10 cellular contexts compared by ENCODE assay signal in genomic region chr2:57882895-57883515, GRCh38.
DNase-seq lines count a peak whose midpoint lies in the region; ATAC-seq, FAIRE-seq and TF ChIP-seq lines count a peak whose summit lies in the region.
"Had no signal": no experiment of that assay in that cellular context is flagged by ENCODE, and none has a peak within 500 bp of the region (broad histone marks: within the 10 kb centered on the region; RNA-seq: fewer than 3 reads in every experiment).

No MANE protein-coding gene starts in this region.

- H3K27me3 ChIP-seq in body of pancreas (no peaks in the 10 kb centered on the region), pancreas (no peaks in the 10 kb centered on the region), tibial nerve (no peaks in the 10 kb centered on the region)

- H3K27ac ChIP-seq in body of pancreas (no peak overlapping the region), pancreas (peak overlapping the region in 1 of 4 donors; percentile 10), tibial nerve (no peak overlapping the region)
- H3K27ac ChIP-seq: lower lobe of right lung had no signal

- no peak for FAIRE-seq in pancreas (lab: Jason Lieb, UNC)

- TF ChIP-seq CTCF in body of pancreas (IDR thresholded peaks at IDR 0.05) (peak in 1 of 7 experiments; percentile 14), pancreas (IDR thresholded peaks at IDR 0.05) (no peak), tibial nerve (IDR thresholded peaks at IDR 0.05) (no peak)

- TF ChIP-seq EP300 in tibial nerve (IDR thresholded peaks at IDR 0.05): no peak

- H3K36me3 ChIP-seq in body of pancreas (replicated peaks in 1 of 2; ENCODE audit: insufficient read depth in 1 of 2, low read depth in 2 of 2) (no peaks in the 10 kb centered on the region), pancreas (no peaks in the 10 kb centered on the region), tibial nerve (no peaks in the 10 kb centered on the region)
- H3K36me3 ChIP-seq: lower lobe of right lung had no signal

- ATAC-seq in body of pancreas (peak; percentile 50), pancreas (peak; percentile 45 to 46 (median 45))
- ATAC-seq: lower lobe of right lung had no signal

- H3K4me1 ChIP-seq in body of pancreas (peaks cover 8% of the 10 kb centered on the region), pancreas (peaks cover 0 to 4% (median 0%) of the 10 kb centered on the region in 3 donors), tibial nerve (peaks cover 0 to 13% (median 0%) of the 10 kb centered on the region in 4 donors)
- H3K4me1 ChIP-seq: lower lobe of right lung had no signal

- no peak for TF ChIP-seq POLR2A in body of pancreas (IDR thresholded peaks at IDR 0.05)
- no peak for TF ChIP-seq POLR2A in tibial nerve (IDR thresholded peaks at IDR 0.05)

- H3K4me3 ChIP-seq in body of pancreas (no peak overlapping the region), pancreas (peak overlapping the region in 1 of 4 donors; percentile 6), tibial nerve (no peak overlapping the region)
- H3K4me3 ChIP-seq: lower lobe of right lung had no signal

- intact Hi-C loops in body of pancreas (cut with DNase I) (no loop called here), pancreas (cut with DNase I) (no loop called here)

- WGBS in body of pancreas, 2 donors: 50 to 61% methylated on average over 5 of the region's 5 CpGs
- 56 to 58% methylated on average over 5 of the region's 5 CpGs for WGBS in pancreas, 2 donors
- WGBS in tibial nerve, 2 donors: 63 to 69% methylated on average over 5 of the region's 5 CpGs

- H3K9me3 ChIP-seq in body of pancreas: no peaks in the 10 kb centered on the region
- H3K9me3 ChIP-seq in pancreas: no peaks in the 10 kb centered on the region
- no peaks in the 10 kb centered on the region for H3K9me3 ChIP-seq in tibial nerve
- H3K9me3 ChIP-seq: lower lobe of right lung had no signal

- peak; percentile 26 for DNase-seq in H4 (ENCODE audit: low spot score)
- peak; percentile 44 for DNase-seq in NCI-H2107 (lab: John Stamatoyannopoulos, UW)
- peak in 2 of 4 donors; percentile 13 to 33 for DNase-seq in body of pancreas
- DNase-seq in pancreas: no peak
- no peak for DNase-seq in AML-193 (lab: John Stamatoyannopoulos, UW)
- no peak for DNase-seq in GOT3 (lab: John Stamatoyannopoulos, UW)
- DNase-seq in tibial nerve (ENCODE audit: low spot score in 2 of 2): no peak
- DNase-seq: activated CD8-positive, alpha-beta memory T cell treated with anti-CD3 and anti-CD28 coated beads, Interleukin-2, amount 50 U/mL, for 48 hours; lower lobe of right lung; NCI-H82 had no signal

Comparison
In these comparisons a context has a peak if more than half of its experiments do, and no peak if none do; other contexts are left out.
1. DNase-seq: peak in H4 (single experiment) and NCI-H2107 (single experiment); none in pancreas (0 of 6), AML-193 (0 of 2), GOT3 (single experiment) and tibial nerve (0 of 2).